Comparison of ENCODE assay signal across 8 cellular contexts in genomic region chr7:56578612-56579011, GRCh38.
"Had no signal": no experiment of that assay in that cellular context is flagged by ENCODE, and none has a peak within 500 bp of the region (broad histone marks: within the 10 kb centered on the region; RNA-seq: fewer than 3 reads in every experiment).

No MANE protein-coding gene starts in this region.

- DNase-seq: GDM1, GF-D8 had no signal

- H3K4me3 ChIP-seq: GM12878 had no signal

- FAIRE-seq: G401.6, GM12878, GM12891, GM12892, GM18507, GM19239 had no signal

- ATAC-seq: GM12878 had no signal
